In genomic region chr6:48272518-48272917, GRCh38 we compare ENCODE assay signal across 1 cellular context.
TF ChIP-seq lines count a peak whose summit lies in the region.

No MANE protein-coding gene starts in this region.

TF ChIP-seq in HepG2, 621 proteins besides CTCF, POLR2A, EP300 and RAD21 (continued from another document):
- no peak for TF ChIP-seq ZNF644 (CRISPR knock-in tag; IDR thresholded peaks at IDR 0.05; ENCODE audit: low read depth)
- peak; percentile 72; the same call in 1 of the 2 replicates for TF ChIP-seq MAFF (IDR thresholded peaks at IDR 0.05; ENCODE audit: low read depth, low read length)
- no peak for TF ChIP-seq HNRNPL (IDR thresholded peaks at IDR 0.05; ENCODE audit: low read depth, low read length)
- TF ChIP-seq ZNF138 (CRISPR knock-in tag; IDR thresholded peaks at IDR 0.05; ENCODE audit: low read depth): no peak
- TF ChIP-seq PHF20 (CRISPR knock-in tag; IDR thresholded peaks at IDR 0.05): no peak
- TF ChIP-seq MAFK (conservative IDR thresholded peaks at IDR 0.05 in 1 of 2, IDR thresholded peaks at IDR 0.05 in 1 of 2; ENCODE audit: low read length in 2 of 2): peak; percentile 57 to 85
- no peak for TF ChIP-seq ZFP41 (CRISPR knock-in tag; IDR thresholded peaks at IDR 0.05; ENCODE audit: borderline replicate concordance)
